Comparison of ENCODE assay signal across 10 cellular contexts in genomic region chr17:47949951-47950350, GRCh38. TPM values are rescaled to one million over a fixed set of nuclear protein-coding genes. Genes with fewer than 3 reads are reported as not detected.
A peak's percentile ranks its signal among the peaks of the same experiment; 100 is the strongest.
DNase-seq lines count a peak whose midpoint lies in the region; ATAC-seq and TF ChIP-seq lines count a peak whose summit lies in the region.
"Had no signal": no experiment of that assay in that cellular context is flagged by ENCODE, and none has a peak within 500 bp of the region (broad histone marks: within the 10 kb centered on the region; RNA-seq: fewer than 3 reads in every experiment).

No MANE protein-coding gene starts in this region.

- no peak for TF ChIP-seq CTCF in osteoblast (IDR thresholded peaks at IDR 0.05; ENCODE audit: extremely low read depth, low read depth, low read length)

- no peaks in the 10 kb centered on the region for H3K27me3 Mint-ChIP-seq in central memory CD8-positive, alpha-beta T cell

- H3K27me3 ChIP-seq in osteoblast (ENCODE audit: insufficient read depth, low read length): no peaks in the 10 kb centered on the region

- no peaks in the 10 kb centered on the region for H3K79me2 ChIP-seq in osteoblast (ENCODE audit: insufficient read depth, low read length)

- H3K4me3 Mint-ChIP-seq in central memory CD8-positive, alpha-beta T cell: peak overlapping the region; percentile 63

- H2AFZ ChIP-seq in osteoblast (ENCODE audit: low read length): no peak overlapping the region

- H3K36me3 ChIP-seq in ES-I3 (ENCODE audit: insufficient read depth, low read length): no peaks in the 10 kb centered on the region
- peaks cover 20% of the 10 kb centered on the region for H3K36me3 ChIP-seq in osteoblast (ENCODE audit: insufficient read depth, low read length)

- H3K4me1 ChIP-seq in ES-I3 (ENCODE audit: insufficient read depth, low read length): peaks cover 11% of the 10 kb centered on the region
- peaks cover 36% of the 10 kb centered on the region for H3K4me1 ChIP-seq in osteoblast (ENCODE audit: insufficient read depth, low read length)

- no peak overlapping the region for H3K4me3 ChIP-seq in osteoblast (ENCODE audit: insufficient read depth, low read length)

- H3K9me3 Mint-ChIP-seq in central memory CD8-positive, alpha-beta T cell: no peaks in the 10 kb centered on the region

- H3K9ac ChIP-seq in ES-I3 (ENCODE audit: low read depth, low read length): peak overlapping the region; percentile 7; the same call in 1 of the 2 replicates

- ATAC-seq in central memory CD8-positive, alpha-beta T cell (replicated peaks; ENCODE audit: extremely low read depth, poor library complexity, severe bottlenecking): peak; percentile 52

- H3K4me1 Mint-ChIP-seq in central memory CD8-positive, alpha-beta T cell: peaks cover 29% of the 10 kb centered on the region

- intact Hi-C loops in head of caudate nucleus (cut with DNase I): loop anchor here (2.0 kb wide), 1 partner anchor 67 kb away; no protein-coding TSS in a partner anchor

- peak overlapping the region; percentile 52 for H3K27ac ChIP-seq in osteoblast (ENCODE audit: low read depth, low read length)

- peaks cover 6% of the 10 kb centered on the region for H3K36me3 Mint-ChIP-seq in central memory CD8-positive, alpha-beta T cell (ENCODE audit: insufficient read depth)

- peak; percentile 34 for DNase-seq in HT-29 (ENCODE audit: low spot score)
- no peak for DNase-seq in central memory CD8-positive, alpha-beta T cell (ENCODE audit: low spot score in 2 of 2)
- DNase-seq in osteoblast (ENCODE audit: insufficient read length, low spot score, missing footprints): no peak
- DNase-seq in AG08396 (ENCODE audit: low spot score): no peak
- DNase-seq in NCI-H128 (lab: John Stamatoyannopoulos, UW; ENCODE audit: unreplicated experiment): no peak
- no peak for DNase-seq in SIG-M5 (lab: John Stamatoyannopoulos, UW)
- DNase-seq in head of caudate nucleus: no peak

- no peaks in the 10 kb centered on the region for H4K20me1 ChIP-seq in osteoblast (ENCODE audit: insufficient read depth, low read length)

- peak overlapping the region; percentile 47 for H3K27ac Mint-ChIP-seq in central memory CD8-positive, alpha-beta T cell (ENCODE audit: low read depth)

- no peaks in the 10 kb centered on the region for H3K9me3 ChIP-seq in ES-I3 (ENCODE audit: control insufficient read depth, insufficient read depth, low read length)
- H3K9me3 ChIP-seq in osteoblast (ENCODE audit: low read depth, low read length): no peaks in the 10 kb centered on the region

- H3K4me2 ChIP-seq in osteoblast (ENCODE audit: insufficient read depth, low read length): peak overlapping the region; percentile 82

RNA-seq across cellular contexts. Expression of gene PRR15L, which starts 7.7 kb away (rescaled TPM):
- 54.3 and 59.6 TPM in 2 replicates for total RNA-seq in HT-29 (2014; rRNA removed; shearing (Covaris generic))
- total RNA-seq in osteoblast: not detected in 2 replicates
- total RNA-seq: aorta, SK-MEL-5 had no signal

RNA-seq across cellular contexts. Expression of gene PNPO, which starts 8.6 kb away (rescaled TPM):
- total RNA-seq in HT-29 (2014; rRNA removed; shearing (Covaris generic)): 26.4 and 28.4 TPM in 2 replicates
- total RNA-seq in osteoblast: 31.5 and 32.4 TPM in 2 replicates

RNA-seq across cellular contexts. Expression of gene CDK5RAP3, which starts 21.0 kb away (rescaled TPM):
- total RNA-seq in HT-29 (2014; rRNA removed; shearing (Covaris generic)): 132 and 142 TPM in 2 replicates
- 46.6 and 50.3 TPM in 2 replicates for total RNA-seq in osteoblast

RNA-seq across cellular contexts. Expression of gene SP2, which starts 53.9 kb away (rescaled TPM):
- 6.5 and 7.9 TPM in 2 replicates for total RNA-seq in HT-29 (2014; rRNA removed; shearing (Covaris generic))
- 2.4 and 2.5 TPM in 2 replicates for total RNA-seq in osteoblast

Comparison
In these comparisons a context has a peak if more than half of its experiments do, and no peak if none do; other contexts are left out.
1. RNA of gene PRR15L, which starts 7.7 kb away (total RNA-seq): 54.3 to 59.6 TPM in HT-29; not detected in osteoblast; every median in the first group is over 10 times any median in the second.